1 cellular context compared by ENCODE assay signal in the genomic region with DNA sequence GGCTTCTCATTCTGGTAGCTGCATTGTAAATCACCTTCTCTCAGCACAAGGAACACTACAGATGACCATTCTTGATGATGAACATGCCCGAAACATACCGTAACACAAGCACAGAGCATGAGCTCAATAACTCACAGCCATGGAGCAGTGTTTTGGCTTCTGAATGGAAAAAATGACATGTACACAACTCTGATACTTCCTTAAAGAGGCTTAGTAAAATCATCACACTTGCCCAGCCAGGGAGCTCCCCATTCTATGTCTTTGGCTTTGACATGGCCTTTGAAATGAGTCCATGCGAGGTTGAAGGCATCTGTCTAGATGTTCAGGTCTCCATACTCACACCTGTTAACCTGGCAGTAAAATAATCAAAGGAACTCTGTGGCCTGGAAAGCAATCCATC.
TF ChIP-seq lines count a peak whose summit lies in the region.

No MANE protein-coding gene starts in this region.

TF ChIP-seq in H1, 55 proteins besides CTCF, POLR2A, EP300 and RAD21 (continued from another document):
- TF ChIP-seq, protein P1, sequence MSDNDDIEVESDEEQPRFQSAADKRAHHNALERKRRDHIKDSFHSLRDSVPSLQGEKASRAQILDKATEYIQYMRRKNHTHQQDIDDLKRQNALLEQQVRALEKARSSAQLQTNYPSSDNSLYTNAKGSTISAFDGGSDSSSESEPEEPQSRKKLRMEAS (IDR thresholded peaks at IDR 0.05), result no peak
- TF ChIP-seq JUN (IDR thresholded peaks at IDR 0.05; ENCODE audit: low read depth, low read length) (no peak), CBX8 (IDR thresholded peaks at IDR 0.05; ENCODE audit: borderline replicate concordance, low read depth, low read length) (no peak), TCF12 (IDR thresholded peaks at IDR 0.05; ENCODE audit: low read depth, low read length) (no peak), HDAC6 (IDR thresholded peaks at IDR 0.05; ENCODE audit: low read depth, low read length) (no peak), SAP30 (IDR thresholded peaks at IDR 0.05; ENCODE audit: insufficient read depth, insufficient replicate concordance, low read length) (no peak), SRF (IDR thresholded peaks at IDR 0.05; ENCODE audit: low read depth, low read length) (no peak), CHD2 (IDR thresholded peaks at IDR 0.05; ENCODE audit: low read length) (no peak), ATF3 (IDR thresholded peaks at IDR 0.05; ENCODE audit: insufficient read depth, low read depth, low read length) (no peak), KDM4A (IDR thresholded peaks at IDR 0.05; ENCODE audit: low read depth, low read length, severe bottlenecking) (no peak), BACH1 (IDR thresholded peaks at IDR 0.05; ENCODE audit: low read length) (no peak)
- TF ChIP-seq, protein P2, sequence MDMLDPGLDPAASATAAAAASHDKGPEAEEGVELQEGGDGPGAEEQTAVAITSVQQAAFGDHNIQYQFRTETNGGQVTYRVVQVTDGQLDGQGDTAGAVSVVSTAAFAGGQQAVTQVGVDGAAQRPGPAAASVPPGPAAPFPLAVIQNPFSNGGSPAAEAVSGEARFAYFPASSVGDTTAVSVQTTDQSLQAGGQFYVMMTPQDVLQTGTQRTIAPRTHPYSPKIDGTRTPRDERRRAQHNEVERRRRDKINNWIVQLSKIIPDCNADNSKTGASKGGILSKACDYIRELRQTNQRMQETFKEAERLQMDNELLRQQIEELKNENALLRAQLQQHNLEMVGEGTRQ (IDR thresholded peaks at IDR 0.05; ENCODE audit: low read length), result no peak
